In the genomic region with DNA sequence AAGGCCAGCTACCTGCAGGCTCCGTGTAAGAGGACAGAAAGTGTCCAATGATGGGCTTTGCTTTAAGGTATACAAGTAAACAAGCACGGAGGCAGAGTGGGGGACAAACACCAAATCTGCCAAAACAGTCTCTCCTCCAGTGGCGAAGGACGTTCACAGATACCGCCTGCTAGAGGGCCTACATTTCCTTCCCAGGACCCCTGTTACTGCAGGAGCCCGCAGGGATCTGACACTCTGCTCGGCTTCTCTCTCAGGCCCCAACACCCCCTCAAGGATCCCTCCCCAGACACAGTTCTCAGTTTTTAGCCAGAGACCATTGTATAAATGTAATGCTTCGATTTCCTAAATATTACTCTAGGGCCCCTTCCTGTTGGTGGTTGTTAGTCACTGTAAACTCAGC, we compare ENCODE assay signal across 1 cellular context.
TF ChIP-seq lines count a peak whose summit lies in the region.

No MANE protein-coding gene starts in this region.

TF ChIP-seq in H1, 55 proteins besides CTCF, POLR2A, EP300 and RAD21:
- TF ChIP-seq CREB1 (IDR thresholded peaks at IDR 0.05) (no peak), KDM1A (IDR thresholded peaks at IDR 0.05; ENCODE audit: borderline replicate concordance, low read length) (no peak)
